In genomic region chr17:70519300-70519699, GRCh38 we compare ENCODE assay signal across 29 cellular contexts.
"Had no signal": no experiment of that assay in that cellular context is flagged by ENCODE, and none has a peak within 500 bp of the region (broad histone marks: within the 10 kb centered on the region; RNA-seq: fewer than 3 reads in every experiment).

No MANE protein-coding gene starts in this region.

- H3K9me3 Mint-ChIP-seq: stimulated activated effector memory CD8-positive, alpha-beta T cell treated with anti-CD3 and anti-CD28 coated beads, Interleukin-12 subunit alpha, Interleukin-12 subunit beta, amount 100 ng/mL, for 72 hours; stimulated activated naive B cell treated with anti-CD40 and anti-IgM and Interleukin-4, amounts not matched to agents 10 μg/mL and 1 μg/mL and 100 μg/mL, for 72 hours; stimulated activated naive CD8-positive, alpha-beta T cell treated with anti-CD3 and anti-CD28 coated beads, Interleukin-15, amount 100 ng/mL, for 72 hours; stimulated activated naive CD8-positive, alpha-beta T cell treated with anti-CD3 and anti-CD28 coated beads, Interleukin-15, Interleukin-2, amounts not matched to agents 100 ng/mL and 50 ng/mL, for 24 hours; type B pancreatic cell had no signal

- FAIRE-seq: urothelium cell line had no signal

- H3K27ac ChIP-seq: stomach, suprapubic skin, testis, thoracic aorta, thyroid gland, tibial artery, tibial nerve, transverse colon, upper lobe of left lung, upper lobe of right lung, uterus, vagina had no signal

- H3K4me1 Mint-ChIP-seq: stimulated activated effector memory CD8-positive, alpha-beta T cell treated with anti-CD3 and anti-CD28 coated beads, Interleukin-12 subunit alpha, Interleukin-12 subunit beta, amount 100 ng/mL, for 72 hours; stimulated activated memory B cell treated with anti-CD40 and anti-IgM and Interleukin-4, amounts not matched to agents 10 μg/mL and 1 μg/mL and 100 μg/mL, for 72 hours; stimulated activated naive B cell treated with anti-CD40 and anti-IgM and Interleukin-4, amounts not matched to agents 10 μg/mL and 1 μg/mL and 100 μg/mL, for 72 hours; stimulated activated naive CD8-positive, alpha-beta T cell treated with anti-CD3 and anti-CD28 coated beads, Interleukin-15, amount 100 ng/mL, for 72 hours had no signal

- H3K27ac Mint-ChIP-seq: stimulated activated effector memory CD8-positive, alpha-beta T cell treated with anti-CD3 and anti-CD28 coated beads, Interleukin-12 subunit alpha, Interleukin-12 subunit beta, amount 100 ng/mL, for 72 hours; stimulated activated memory B cell treated with anti-CD40 and anti-IgM and Interleukin-4, amounts not matched to agents 10 μg/mL and 1 μg/mL and 100 μg/mL, for 72 hours; stimulated activated naive B cell treated with anti-CD40 and anti-IgM and Interleukin-4, amounts not matched to agents 10 μg/mL and 1 μg/mL and 100 μg/mL, for 72 hours; stimulated activated naive CD8-positive, alpha-beta T cell treated with anti-CD3 and anti-CD28 coated beads, Interleukin-15, Interleukin-2, amounts not matched to agents 100 ng/mL and 50 ng/mL, for 24 hours; type B pancreatic cell had no signal

- DNase-seq: stimulated activated CD4-positive, alpha-beta T cell treated with anti-CD3 and anti-CD28 coated beads, Interleukin-2, amount 100 ng/mL, for 48 hours; stimulated activated CD4-positive, alpha-beta T cell treated with anti-CD3 and anti-CD28 coated beads, Interleukin-4, amount 100 ng/mL, for 1 hour; stimulated activated CD4-positive, alpha-beta T cell treated with anti-CD3 and anti-CD28 coated beads, Interleukin-4, amount 100 ng/mL, for 24 hours; stimulated activated CD4-positive, alpha-beta T cell treated with anti-CD3 and anti-CD28 coated beads, Interleukin-4, amount 100 ng/mL, for 4 hours; stimulated activated CD8-positive, alpha-beta memory T cell treated with anti-CD3 and anti-CD28 coated beads, Interleukin-4, amount 100 ng/mL, for 48 hours; stimulated activated naive B cell treated with anti-CD40 and anti-IgM and Interleukin-4, amounts not matched to agents 10 μg/mL and 1 μg/mL and 100 μg/mL, for 72 hours; stimulated activated naive CD4-positive, alpha-beta T cell; stimulated activated naive CD4-positive, alpha-beta T cell treated with Interleukin-2 at 50 U/mL for 16 hours; stimulated activated naive CD8-positive, alpha-beta T cell treated with anti-CD3 and anti-CD28 coated beads, Interleukin-15, amount 100 ng/mL, for 72 hours; stimulated activated naive CD8-positive, alpha-beta T cell treated with anti-CD3 and anti-CD28 coated beads, Interleukin-15, Interleukin-2, amounts not matched to agents 100 U/mL and 50 U/mL, for 24 hours; stomach; substantia nigra; testis; thyroid gland; tibial artery; transverse colon; trophoblast cell; upper lobe of left lung; upper lobe of right lung; uterus had no signal

- ATAC-seq: stimulated activated effector memory CD8-positive, alpha-beta T cell treated with anti-CD3 and anti-CD28 coated beads, Interleukin-12 subunit alpha, Interleukin-12 subunit beta, amount 100 ng/mL, for 72 hours; stimulated activated memory B cell treated with anti-CD40 and anti-IgM and Interleukin-4, amounts not matched to agents 10 μg/mL and 1 μg/mL and 100 μg/mL, for 72 hours; stimulated activated naive B cell treated with anti-CD40 and anti-IgM and Interleukin-4, amounts not matched to agents 10 μg/mL and 1 μg/mL and 100 μg/mL, for 72 hours; stimulated activated naive CD8-positive, alpha-beta T cell treated with anti-CD3 and anti-CD28 coated beads, Interleukin-15, amount 100 ng/mL, for 72 hours; stimulated activated naive CD8-positive, alpha-beta T cell treated with anti-CD3 and anti-CD28 coated beads, Interleukin-15, Interleukin-2, amounts not matched to agents 100 U/mL and 50 U/mL, for 24 hours; upper lobe of right lung had no signal

- H3K36me3 Mint-ChIP-seq: stimulated activated effector memory CD8-positive, alpha-beta T cell treated with anti-CD3 and anti-CD28 coated beads, Interleukin-12 subunit alpha, Interleukin-12 subunit beta, amount 100 ng/mL, for 72 hours; stimulated activated memory B cell treated with anti-CD40 and anti-IgM and Interleukin-4, amounts not matched to agents 10 μg/mL and 1 μg/mL and 100 μg/mL, for 72 hours; stimulated activated naive B cell treated with anti-CD40 and anti-IgM and Interleukin-4, amounts not matched to agents 10 μg/mL and 1 μg/mL and 100 μg/mL, for 72 hours; type B pancreatic cell had no signal

- H3K27me3 Mint-ChIP-seq: stimulated activated memory B cell treated with anti-CD40 and anti-IgM and Interleukin-4, amounts not matched to agents 10 μg/mL and 1 μg/mL and 100 μg/mL, for 72 hours; stimulated activated naive CD8-positive, alpha-beta T cell treated with anti-CD3 and anti-CD28 coated beads, Interleukin-15, amount 100 ng/mL, for 72 hours; stimulated activated naive CD8-positive, alpha-beta T cell treated with anti-CD3 and anti-CD28 coated beads, Interleukin-15, Interleukin-2, amounts not matched to agents 100 ng/mL and 50 ng/mL, for 24 hours; type B pancreatic cell had no signal

- H3K36me3 ChIP-seq: stomach, suprapubic skin, thoracic aorta, thyroid gland, tibial artery, tibial nerve, transverse colon, upper lobe of left lung, upper lobe of right lung, uterus, vagina had no signal

- H3K9me3 ChIP-seq: stomach, suprapubic skin, testis, thoracic aorta, thyroid gland, tibial artery, tibial nerve, transverse colon, upper lobe of left lung, upper lobe of right lung, uterus, vagina had no signal

- H3K4me3 Mint-ChIP-seq: stimulated activated effector memory CD8-positive, alpha-beta T cell treated with anti-CD3 and anti-CD28 coated beads, Interleukin-12 subunit alpha, Interleukin-12 subunit beta, amount 100 ng/mL, for 72 hours; stimulated activated memory B cell treated with anti-CD40 and anti-IgM and Interleukin-4, amounts not matched to agents 10 μg/mL and 1 μg/mL and 100 μg/mL, for 72 hours; stimulated activated naive B cell treated with anti-CD40 and anti-IgM and Interleukin-4, amounts not matched to agents 10 μg/mL and 1 μg/mL and 100 μg/mL, for 72 hours; stimulated activated naive CD8-positive, alpha-beta T cell treated with anti-CD3 and anti-CD28 coated beads, Interleukin-15, amount 100 ng/mL, for 72 hours; stimulated activated naive CD8-positive, alpha-beta T cell treated with anti-CD3 and anti-CD28 coated beads, Interleukin-15, Interleukin-2, amounts not matched to agents 100 ng/mL and 50 ng/mL, for 24 hours; type B pancreatic cell had no signal

- H3K4me3 ChIP-seq: stomach, suprapubic skin, testis, thoracic aorta, thyroid gland, tibial artery, tibial nerve, transverse colon, upper lobe of left lung, upper lobe of right lung, uterus, vagina had no signal

- H3K27me3 ChIP-seq: stomach, suprapubic skin, testis, thyroid gland, tibial artery, tibial nerve, transverse colon, upper lobe of left lung, upper lobe of right lung, uterus, vagina had no signal

- H3K4me1 ChIP-seq: suprapubic skin, testis, tibial artery, tibial nerve, transverse colon, uterus, vagina had no signal
